27 cellular contexts compared by ENCODE assay signal in genomic region chr22:48660795-48661740, GRCh38.
"Had no signal": no experiment of that assay in that cellular context is flagged by ENCODE, and none has a peak within 500 bp of the region (broad histone marks: within the 10 kb centered on the region; RNA-seq: fewer than 3 reads in every experiment).

No MANE protein-coding gene starts in this region.

- H3K4me1 Mint-ChIP-seq: activated B cell treated with CpG ODN at 0.5 μM for 24 hours; activated CD4-positive, alpha-beta T cell treated with anti-CD3 and anti-CD28 coated beads, Interleukin-2, amount 10 ng/mL, durations not matched to agents 7 days and 5 days; activated naive CD8-positive, alpha-beta T cell treated with anti-CD3 and anti-CD28 coated beads, Interleukin-2, amount 50 U/mL, for 24 hours; T-cell had no signal

- H3K36me3 Mint-ChIP-seq: activated CD4-positive, alpha-beta memory T cell treated with anti-CD3 and anti-CD28 coated beads for 36 hours; T-cell had no signal

- H3K4me3 ChIP-seq: K562, Peyer's patch had no signal

- H3K27me3 ChIP-seq: brain microvascular endothelial cell, Peyer's patch had no signal

- H3K36me3 ChIP-seq: brain microvascular endothelial cell, Peyer's patch had no signal

- H3K4me3 Mint-ChIP-seq: activated B cell treated with CpG ODN at 0.5 μM for 24 hours; activated CD4-positive, alpha-beta memory T cell treated with anti-CD3 and anti-CD28 coated beads for 36 hours; activated CD4-positive, alpha-beta T cell treated with anti-CD3 and anti-CD28 coated beads, Interleukin-2, amount 10 ng/mL, durations not matched to agents 7 days and 5 days; activated naive CD8-positive, alpha-beta T cell treated with anti-CD3 and anti-CD28 coated beads, Interleukin-2, amount 50 U/mL, for 24 hours; activated T-cell treated with anti-CD3 and anti-CD28 coated beads, Interleukin-2, amount 50 U/mL, for 4 hours; T-cell had no signal

- H3K27me3 Mint-ChIP-seq: activated B cell treated with CpG ODN at 0.5 μM for 24 hours; activated CD4-positive, alpha-beta memory T cell treated with anti-CD3 and anti-CD28 coated beads for 36 hours; activated CD4-positive, alpha-beta T cell treated with anti-CD3 and anti-CD28 coated beads, Interleukin-2, amount 10 ng/mL, durations not matched to agents 7 days and 5 days; activated naive CD8-positive, alpha-beta T cell treated with anti-CD3 and anti-CD28 coated beads, Interleukin-2, amount 50 U/mL, for 24 hours; T-cell had no signal

- H3K4me1 ChIP-seq: Peyer's patch had no signal

- H3K9me3 ChIP-seq: Peyer's patch had no signal

- H3K27ac Mint-ChIP-seq: activated B cell treated with CpG ODN at 0.5 μM for 24 hours; activated CD4-positive, alpha-beta memory T cell treated with anti-CD3 and anti-CD28 coated beads for 36 hours; activated CD4-positive, alpha-beta T cell treated with anti-CD3 and anti-CD28 coated beads, Interleukin-2, amount 10 ng/mL, durations not matched to agents 7 days and 5 days; activated naive CD8-positive, alpha-beta T cell treated with anti-CD3 and anti-CD28 coated beads, Interleukin-2, amount 50 U/mL, for 24 hours; T-cell had no signal

- DNase-seq: activated B cell treated with CpG ODN at 0.5 μM for 24 hours; activated CD4-positive, alpha-beta memory T cell treated with anti-CD3 and anti-CD28 coated beads for 36 hours; activated CD4-positive, alpha-beta T cell treated with anti-CD3 and anti-CD28 coated beads for 1 hour; activated CD4-positive, alpha-beta T cell treated with anti-CD3 and anti-CD28 coated beads, Interleukin-2, amount 10 ng/mL, durations not matched to agents 7 days and 5 days; activated CD8-positive, alpha-beta memory T cell treated with anti-CD3 and anti-CD28 coated beads for 24 hours; activated effector memory CD4-positive, alpha-beta T cell treated with anti-CD3 and anti-CD28 coated beads, Interleukin-2, amount 50 U/mL, for 16 hours; activated naive CD4-positive, alpha-beta T cell treated with Interleukin-2 at 50 U/mL for 16 hours; activated naive CD8-positive, alpha-beta T cell treated with anti-CD3 and anti-CD28 coated beads, Interleukin-2, amount 50 U/mL, for 24 hours; activated T-cell treated with anti-CD3 and anti-CD28 coated beads, Interleukin-2, amount 50 U/mL, for 4 hours; amniotic stem cell; brain microvascular endothelial cell; Karpas-422; MM.1S; NCI-H1105; NCI-H1436; NCI-H1694 treated with DMSO at 0.1 percent for 48 hours; NCI-H2029 treated with DMSO at 0.1 percent for 48 hours; NCI-H446; NCI-H524; Peyer's patch; SIG-M5; T-cell; T-helper 2 cell; T1000 had no signal

- ATAC-seq: activated naive CD4-positive, alpha-beta T cell treated with anti-CD3 and anti-CD28 coated beads, Interleukin-2, amount 50 U/mL, for 72 hours; activated naive CD8-positive, alpha-beta T cell treated with anti-CD3 and anti-CD28 coated beads, Interleukin-2, amount 50 U/mL, for 24 hours; activated T-cell treated with anti-CD3 and anti-CD28 coated beads, Interleukin-2, amount 50 U/mL, for 4 hours; K562; T-cell had no signal

- H3K27ac ChIP-seq: brain microvascular endothelial cell, Peyer's patch, RWPE1 had no signal
